In genomic region chr9:97984188-97985057, GRCh38 we compare ENCODE assay signal across 1 cellular context.
TF ChIP-seq lines count a peak whose summit lies in the region.

No MANE protein-coding gene starts in this region.

TF ChIP-seq in HEK293, 187 proteins besides CTCF, POLR2A, EP300 and RAD21 (continued from another document):
- TF ChIP-seq ZNF692 (tag by site-specific recombination; IDR thresholded peaks at IDR 0.05) (peak; percentile 90), ZNF335 (tag by site-specific recombination; conservative IDR thresholded peaks at IDR 0.05) (peak; percentile 12; the same call in 1 of the 2 replicates), EGR2 (tag by site-specific recombination; IDR thresholded peaks at IDR 0.05; ENCODE audit: low read depth) (0 out of 2 replicates have a peak, but pooled peaks have one; percentile 14), MEIS1 (CRISPR knock-in tag; IDR thresholded peaks at IDR 0.05; ENCODE audit: borderline replicate concordance) (0 out of 2 replicates have a peak, but pooled peaks have one; percentile 6), ZXDB (tag by site-specific recombination; IDR thresholded peaks at IDR 0.05) (peak; percentile 44; the same call in 1 of the 2 replicates)
